ENCODE assay signal across 9 cellular contexts in the genomic region with DNA sequence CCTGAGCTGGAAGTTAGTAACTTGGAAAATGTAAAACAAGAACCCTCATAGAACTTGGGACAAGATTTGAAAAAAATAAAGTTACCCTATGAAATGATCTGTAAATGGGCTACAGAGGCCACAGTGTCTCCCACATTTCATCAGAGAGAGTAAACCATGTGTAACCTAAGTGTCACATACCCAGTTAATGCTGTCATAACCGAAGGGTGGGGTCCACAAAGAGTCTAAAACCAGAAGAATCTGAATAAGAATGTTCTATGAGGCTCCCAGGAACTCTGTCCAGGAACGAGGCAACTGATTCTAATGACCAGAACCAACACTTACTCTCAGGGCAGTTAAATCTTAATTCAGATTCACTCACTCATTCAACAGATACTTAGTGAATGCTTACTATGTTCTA. TPM values are rescaled to one million over a fixed set of nuclear protein-coding genes. Genes with fewer than 3 reads are reported as not detected.
DNase-seq lines count a peak whose midpoint lies in the region; ATAC-seq and TF ChIP-seq lines count a peak whose summit lies in the region.
"Had no signal": no experiment of that assay in that cellular context is flagged by ENCODE, and none has a peak within 500 bp of the region (broad histone marks: within the 10 kb centered on the region; RNA-seq: fewer than 3 reads in every experiment).

No MANE protein-coding gene starts in this region.

- no peak overlapping the region for H4K8ac ChIP-seq in neuronal stem cell (ENCODE audit: low read depth, low read length)

- H3K4me1 ChIP-seq in CD4-positive, CD25-positive, alpha-beta regulatory T cell (ENCODE audit: control insufficient read depth, insufficient read depth, low read length, poor library complexity, severe bottlenecking), result peaks cover 41% of the 10 kb centered on the region
- H3K4me1 ChIP-seq in Loucy (ENCODE audit: insufficient read depth, low read length, poor library complexity, severe bottlenecking) (peaks cover 36% of the 10 kb centered on the region), neuronal stem cell (ENCODE audit: control insufficient read depth in 2 of 2, insufficient read depth in 1 of 2, low read depth in 1 of 2, low read length in 2 of 2) (peaks cover 3 to 4% of the 10 kb centered on the region in 2 donors)

- peaks cover 13 to 54% (median 36%) of the 10 kb centered on the region in 4 donors for H3K4me1 Mint-ChIP-seq in CD4-positive, CD25-positive, alpha-beta regulatory T cell

- no peak overlapping the region for H2AK5ac ChIP-seq in neuronal stem cell (ENCODE audit: low read depth, low read length)

- peak overlapping the region; percentile 81 for H3K4me3 ChIP-seq in CD4-positive, CD25-positive, alpha-beta regulatory T cell (ENCODE audit: low read depth, low read length)
- H3K4me3 ChIP-seq in Loucy (ENCODE audit: low read length, poor library complexity, severe bottlenecking) (peak overlapping the region; percentile 95), dorsolateral prefrontal cortex (peak overlapping the region in 54 of 59 donors; percentile 72 to 100 (median 98)), neuronal stem cell (ENCODE audit: low read length in 2 of 2) (peak overlapping the region in 1 of 2 donors; percentile 80)

- H3K27me3 ChIP-seq in CD4-positive, CD25-positive, alpha-beta regulatory T cell (ENCODE audit: control insufficient read depth, insufficient read depth, low read length), result no peaks in the 10 kb centered on the region
- H3K27me3 ChIP-seq in Loucy (ENCODE audit: insufficient read depth, low read length, poor library complexity, severe bottlenecking) (no peaks in the 10 kb centered on the region), dorsolateral prefrontal cortex (no peaks in the 10 kb centered on the region), neuronal stem cell (ENCODE audit: control insufficient read depth in 3 of 3, insufficient read depth in 3 of 3, low read depth in 1 of 3, low read length in 3 of 3) (no peaks in the 10 kb centered on the region)

- H2AFZ ChIP-seq in Loucy (ENCODE audit: low read length) (peak overlapping the region; percentile 96), neuronal stem cell (ENCODE audit: low read length) (peak overlapping the region; percentile 97)

- peaks cover 44% of the 10 kb centered on the region for H3K79me2 ChIP-seq in Loucy (ENCODE audit: insufficient read depth, low read length)

- H3K14ac ChIP-seq in neuronal stem cell (ENCODE audit: low read length), result no peak overlapping the region

- H4K20me1 ChIP-seq in Loucy (ENCODE audit: insufficient read depth, low read length, poor library complexity, severe bottlenecking), result peaks cover 39% of the 10 kb centered on the region

- DNase-seq in CD4-positive, CD25-positive, alpha-beta regulatory T cell, result no peak
- no peak for DNase-seq in dorsolateral prefrontal cortex
- DNase-seq in neuronal stem cell (ENCODE audit: low spot score), result no peak
- DNase-seq in nucleus accumbens (lab: John Stamatoyannopoulos, UW), result no peak
- DNase-seq in GM13976 (ENCODE audit: low spot score), result no peak
- DNase-seq in activated gamma-delta T cell (lab: John Stamatoyannopoulos, UW), result no peak
- DNase-seq in cortex of kidney (lab: John Stamatoyannopoulos, UW), result no peak
- DNase-seq: stimulated activated CD4-positive, alpha-beta T cell treated with anti-CD3 and anti-CD28 coated beads, Interleukin-4, amount 100 ng/mL, for 1 hour had no signal

- peak overlapping the region; percentile 85 to 100 (median 98) for H3K4me3 Mint-ChIP-seq in CD4-positive, CD25-positive, alpha-beta regulatory T cell

- H3K27ac ChIP-seq in CD4-positive, CD25-positive, alpha-beta regulatory T cell (ENCODE audit: insufficient read depth, low read length, poor library complexity, severe bottlenecking), result peak overlapping the region; percentile 99
- peak overlapping the region in 48 of 59 donors; percentile 91 to 100 (median 99) for H3K27ac ChIP-seq in dorsolateral prefrontal cortex
- no peak overlapping the region for H3K27ac ChIP-seq in neuronal stem cell (replicated peaks; ENCODE audit: low read length)

- H3K18ac ChIP-seq in neuronal stem cell (ENCODE audit: low read length), result no peak overlapping the region

- peak overlapping the region; percentile 60 to 99 (median 99) for H3K27ac Mint-ChIP-seq in CD4-positive, CD25-positive, alpha-beta regulatory T cell

- H3K9me3 ChIP-seq in CD4-positive, CD25-positive, alpha-beta regulatory T cell (ENCODE audit: control insufficient read depth in 2 of 2, low read length in 2 of 2), result no peaks in the 10 kb centered on the region
- H3K9me3 ChIP-seq in Loucy (ENCODE audit: insufficient read depth, low read depth, low read length) (no peaks in the 10 kb centered on the region), neuronal stem cell (replicated peaks in 1 of 2; ENCODE audit: control insufficient read depth in 2 of 2, insufficient read depth in 1 of 2, low read depth in 1 of 2, low read length in 2 of 2) (no peaks in the 10 kb centered on the region)

- H3K36me3 ChIP-seq in CD4-positive, CD25-positive, alpha-beta regulatory T cell (ENCODE audit: control insufficient read depth, insufficient read depth, low read length), result no peaks in the 10 kb centered on the region
- H3K36me3 ChIP-seq in Loucy (ENCODE audit: insufficient read depth, low read length) (no peaks in the 10 kb centered on the region), neuronal stem cell (replicated peaks in 1 of 2; ENCODE audit: control insufficient read depth in 2 of 2, insufficient read depth in 2 of 2, low read length in 2 of 2) (peaks cover 0 to 12% of the 10 kb centered on the region in 2 donors)

- no peaks in the 10 kb centered on the region for H3K79me1 ChIP-seq in neuronal stem cell (ENCODE audit: low read depth, low read length)

- peaks cover 0 to 2% (median 0%) of the 10 kb centered on the region in 7 donors for H3K9me3 Mint-ChIP-seq in CD4-positive, CD25-positive, alpha-beta regulatory T cell

- no peak overlapping the region for H2BK12ac ChIP-seq in neuronal stem cell (ENCODE audit: low read length)

- no peak overlapping the region for H3K4ac ChIP-seq in neuronal stem cell (ENCODE audit: low read length)

- ATAC-seq in CD4-positive, CD25-positive, alpha-beta regulatory T cell (ENCODE audit: low read depth in 2 of 2), result no peak

- H3K9me2 ChIP-seq in Loucy (replicated peaks; ENCODE audit: low read depth, low read length), result no peaks in the 10 kb centered on the region

- H3K9ac ChIP-seq in Loucy (ENCODE audit: low read depth, low read length, poor library complexity, severe bottlenecking), result peak overlapping the region; percentile 91
- no peak overlapping the region for H3K9ac ChIP-seq in neuronal stem cell (ENCODE audit: low read depth, low read length, poor library complexity)

- intact Hi-C loops in dorsolateral prefrontal cortex (cut with DNase I), result loop anchor here (1.0 to 10.0 kb wide), 7 partner anchors 35 to 279 kb away; partner anchors contain the start of gene HNRNPA0 (in 1 of the 2)

- H3K36me3 Mint-ChIP-seq in CD4-positive, CD25-positive, alpha-beta regulatory T cell, result peaks cover 3% of the 10 kb centered on the region

- in situ Hi-C loops in GM13976 (cut with MboI; ENCODE audit: low sequenced_read_pairs, unreplicated experiment), result no loop called here

- H3K23ac ChIP-seq in neuronal stem cell (ENCODE audit: low read depth, low read length, poor library complexity), result no peak overlapping the region

- TF ChIP-seq CTCF in Loucy (conservative IDR thresholded peaks at IDR 0.05; ENCODE audit: low read length) (no peak), dorsolateral prefrontal cortex (IDR thresholded peaks at IDR 0.05 in 54 of 56, conservative IDR thresholded peaks at IDR 0.05 in 2 of 56; ENCODE audit: low read depth in 1 of 56, partially characterized antibody in 56 of 56) (no peak), GM13976 (IDR thresholded peaks at IDR 0.05; ENCODE audit: borderline replicate concordance, control extremely low read depth, extremely low read depth, insufficient read depth, missing control alignments) (no peak)

- H3F3A ChIP-seq in Loucy (ENCODE audit: low read depth), result no peaks in the 10 kb centered on the region

- H3K27me3 Mint-ChIP-seq in CD4-positive, CD25-positive, alpha-beta regulatory T cell, result no peaks in the 10 kb centered on the region

- H2BK5ac ChIP-seq in neuronal stem cell (ENCODE audit: low read length), result no peak overlapping the region

- no peak overlapping the region for H4K91ac ChIP-seq in neuronal stem cell (ENCODE audit: low read depth, low read length, poor library complexity)

- no peak overlapping the region for H2BK15ac ChIP-seq in neuronal stem cell (ENCODE audit: low read length)

- peak overlapping the region; percentile 90 for H3K4me2 ChIP-seq in Loucy (ENCODE audit: low read depth, low read length, poor library complexity, severe bottlenecking)
- no peak overlapping the region for H3K4me2 ChIP-seq in neuronal stem cell (ENCODE audit: insufficient read depth, low read length, poor library complexity, severe bottlenecking)

- H2BK120ac ChIP-seq in neuronal stem cell (ENCODE audit: low read depth, low read length), result no peak overlapping the region

- no CpG with 5 or more reads among the region's 2 CpGs for WGBS in neuronal stem cell (ENCODE audit: extremely low coverage in 2 of 2, insufficient read length in 2 of 2, insufficient replicate concordance in 1 of 2), 2 donors

RNA-seq across cellular contexts. Expression of gene FAM13B, which starts 1.0 kb away (rescaled TPM):
- 65.8 TPM for total RNA-seq in CD4-positive, CD25-positive, alpha-beta regulatory T cell
- polyA plus RNA-seq in CD4-positive, CD25-positive, alpha-beta regulatory T cell, result 10 to 100 TPM; 18.3 to 23.6 (median 19.8) TPM
- 100 to 1,000 TPM in 22 of 120 experiments, 10 to 100 TPM in 98; 61.9 to 120 (median 86.7) TPM for total RNA-seq in dorsolateral prefrontal cortex
- 9.4 TPM for polyA plus RNA-seq in neuronal stem cell (2013, experiment 1 of 2)
- polyA plus RNA-seq in neuronal stem cell (2013, experiment 2 of 2), result 9.3 TPM

RNA-seq across cellular contexts. Expression of gene WNT8A, which starts 49.9 kb away (rescaled TPM):
- not detected for total RNA-seq in CD4-positive, CD25-positive, alpha-beta regulatory T cell
- not detected for polyA plus RNA-seq in CD4-positive, CD25-positive, alpha-beta regulatory T cell
- total RNA-seq in dorsolateral prefrontal cortex, result 1 to 10 TPM in 9 of 120 experiments, under 1 TPM in 68, not detected in 43; 0.28 to 1.5 (median 0.52) TPM
- 0.20 TPM for polyA plus RNA-seq in neuronal stem cell (2013, experiment 1 of 2)
- 0.22 TPM for polyA plus RNA-seq in neuronal stem cell (2013, experiment 2 of 2)
